In genomic region chr11:64607381-64608259, GRCh38 we compare ENCODE assay signal across 11 cellular contexts. TPM values are rescaled to one million over a fixed set of nuclear protein-coding genes. Genes with fewer than 3 reads are reported as not detected.
DNase-seq lines count a peak whose midpoint lies in the region; ATAC-seq and TF ChIP-seq lines count a peak whose summit lies in the region.
"Had no signal": no experiment of that assay in that cellular context is flagged by ENCODE, and none has a peak within 500 bp of the region (broad histone marks: within the 10 kb centered on the region; RNA-seq: fewer than 3 reads in every experiment).

No MANE protein-coding gene starts in this region.

- ATAC-seq in mucosa of descending colon (peak; percentile 57), HG02870 (IDR thresholded peaks at IDR 0.05; ENCODE audit: unreplicated experiment) (no peak)

- H3K4me3 ChIP-seq in fibroblast of lung (replicated peaks in 1 of 4; ENCODE audit: control extremely low read depth in 1 of 4, insufficient read depth in 1 of 4, low read depth in 3 of 4, low read length in 4 of 4), result peak overlapping the region in 1 of 4 experiments; percentile 20
- no peak overlapping the region for H3K4me3 ChIP-seq in mucosa of descending colon
- H3K4me3 ChIP-seq in urinary bladder (ENCODE audit: low read depth, low read length), result peak overlapping the region; percentile 21

- H3K27ac ChIP-seq in fibroblast of lung (ENCODE audit: insufficient read depth, low read length) (no peak overlapping the region), urinary bladder (ENCODE audit: low read depth) (no peak overlapping the region)

- H2AFZ ChIP-seq in fibroblast of lung (ENCODE audit: low read length), result no peak overlapping the region

- TF ChIP-seq CTCF in fibroblast of lung (conservative IDR thresholded peaks at IDR 0.05 in 1 of 2, IDR thresholded peaks at IDR 0.05 in 1 of 2; ENCODE audit: low read depth in 1 of 2, low read length in 2 of 2), result no peak
- no peak for TF ChIP-seq CTCF in mucosa of descending colon (IDR thresholded peaks at IDR 0.05)

- H4K20me1 ChIP-seq in fibroblast of lung (ENCODE audit: control insufficient read depth, extremely low read depth, insufficient read depth, low read length), result peaks cover 2% of the 10 kb centered on the region

- H3K79me2 ChIP-seq in fibroblast of lung (ENCODE audit: control insufficient read depth, insufficient read depth, low read length), result no peaks in the 10 kb centered on the region

- no peaks in the 10 kb centered on the region for H3K9me3 ChIP-seq in fibroblast of lung (ENCODE audit: control insufficient read depth, insufficient read depth, low read depth, low read length)
- no peaks in the 10 kb centered on the region for H3K9me3 ChIP-seq in mucosa of descending colon

- 54% methylated on average over 74 of the region's 74 CpGs for WGBS in urinary bladder

- H3K9ac ChIP-seq in fibroblast of lung (ENCODE audit: insufficient read depth, low read length), result no peak overlapping the region

- no peaks in the 10 kb centered on the region for H3K36me3 ChIP-seq in fibroblast of lung (ENCODE audit: control insufficient read depth, insufficient read depth, low read length)
- H3K36me3 ChIP-seq in mucosa of descending colon (ENCODE audit: low read depth), result no peaks in the 10 kb centered on the region
- no peaks in the 10 kb centered on the region for H3K36me3 ChIP-seq in urinary bladder (ENCODE audit: insufficient read depth)

- no peak overlapping the region for H3K4me2 ChIP-seq in fibroblast of lung (ENCODE audit: extremely low read depth, insufficient read depth, low read length)

- peaks cover 2% of the 10 kb centered on the region for H3K27me3 ChIP-seq in fibroblast of lung (ENCODE audit: control insufficient read depth, insufficient read depth, low read length)

- H3K4me1 ChIP-seq in fibroblast of lung (ENCODE audit: control insufficient read depth, extremely low read depth, insufficient read depth, low read length), result no peaks in the 10 kb centered on the region
- H3K4me1 ChIP-seq in mucosa of descending colon (ENCODE audit: low read depth), result no peaks in the 10 kb centered on the region
- H3K4me1 ChIP-seq in urinary bladder (ENCODE audit: insufficient read depth), result no peaks in the 10 kb centered on the region

- intact Hi-C loops in mucosa of descending colon (cut with DNase I, micrococcal nuclease), result no loop called here

- DNase-seq in NCI-H748 (lab: John Stamatoyannopoulos, UW; ENCODE audit: unreplicated experiment) (peak; percentile 7), NCI-H748 treated with DMSO at 0.1 percent for 48 hours (lab: John Stamatoyannopoulos, UW) (no peak), fibroblast of lung (ENCODE audit: low read depth in 2 of 2) (peak; percentile 5 to 28), mucosa of descending colon (peak in 1 of 3 donors; percentile 22), HuH-7 (ENCODE audit: low spot score) (no peak)
- no peak for DNase-seq in activated CD8-positive, alpha-beta memory T cell treated with anti-CD3 and anti-CD28 coated beads, Interleukin-2, amount 50 U/mL, for 48 hours
- DNase-seq: 8988T, MM.1S had no signal

RNA-seq across cellular contexts. Expression of gene SLC22A12, which starts 16.6 kb away (rescaled TPM):
- total RNA-seq in fibroblast of lung, result not detected in 2 replicates
- not detected in 2 replicates for polyA plus RNA-seq in fibroblast of lung
- not detected in 2 replicates for polyA plus RNA-seq in fibroblast of lung (2012)
- not detected in 2 replicates for polyA minus RNA-seq in fibroblast of lung (ENCODE audit: low replicate concordance)
- not detected for total RNA-seq in mucosa of descending colon
- total RNA-seq in urinary bladder, result not detected
- not detected for polyA plus RNA-seq in urinary bladder
- total RNA-seq: Daoy had no signal

RNA-seq across cellular contexts. Expression of gene SLC22A11, which starts 51.9 kb away (rescaled TPM):
- total RNA-seq in fibroblast of lung (not detected in 2 replicates), mucosa of descending colon (under 1 TPM in 1 of 3 donors, not detected in 2; 0.20 TPM), urinary bladder (not detected)
- polyA plus RNA-seq in fibroblast of lung (not detected in 2 replicates), urinary bladder (0.04 TPM)
- polyA plus RNA-seq in fibroblast of lung (2012), result not detected in 2 replicates
- not detected in 2 replicates for polyA minus RNA-seq in fibroblast of lung (ENCODE audit: low replicate concordance)
- total RNA-seq: Daoy had no signal

Comparison
In these comparisons a context has a peak if more than half of its experiments do, and no peak if none do; other contexts are left out.
1. DNase-seq: peak in NCI-H748 (single experiment) and fibroblast of lung (2 of 2); none in NCI-H748 treated with DMSO at 0.1 percent for 48 hours (single experiment), HuH-7 (single experiment) and activated CD8-positive, alpha-beta memory T cell treated with anti-CD3 and anti-CD28 coated beads, Interleukin-2, amount 50 U/mL, for 48 hours (single experiment).